In genomic region chr5:143682788-143683419, GRCh38 we compare ENCODE assay signal across 27 cellular contexts.
DNase-seq lines count a peak whose midpoint lies in the region; ATAC-seq and TF ChIP-seq lines count a peak whose summit lies in the region.
"Had no signal": no experiment of that assay in that cellular context is flagged by ENCODE, and none has a peak within 500 bp of the region (broad histone marks: within the 10 kb centered on the region; RNA-seq: fewer than 3 reads in every experiment).

No MANE protein-coding gene starts in this region.

- H3K4me3 ChIP-seq in fibroblast of mammary gland (ENCODE audit: control insufficient read depth, low read depth, low read length) = no peak overlapping the region
- H3K4me3 ChIP-seq in retinal pigment epithelial cell (ENCODE audit: low read length) = no peak overlapping the region
- no peak overlapping the region for H3K4me3 ChIP-seq in left lung
- H3K4me3 ChIP-seq: BLaER1 treated with 17β-estradiol and CSF1 and Interleukin-3, amounts not matched to agents 10 nM and 100 nM; hepatocyte; MG63; SJCRH30; spleen; testis; vagina had no signal

- no peaks in the 10 kb centered on the region for H3K36me3 ChIP-seq in left lung
- H3K36me3 ChIP-seq: BLaER1 treated with 17β-estradiol and CSF1 and Interleukin-3, amounts not matched to agents 10 nM and 100 nM; MG63; SJCRH30; spleen; vagina had no signal

- H3K9me3 ChIP-seq in left lung = no peaks in the 10 kb centered on the region
- H3K9me3 ChIP-seq: SJCRH30, testis, vagina had no signal

- H3K4me1 ChIP-seq in left lung = no peaks in the 10 kb centered on the region
- H3K4me1 ChIP-seq: BLaER1 treated with 17β-estradiol and CSF1 and Interleukin-3, amounts not matched to agents 10 nM and 100 nM; SJCRH30; spleen; testis; vagina had no signal

- intact Hi-C loops in Right ventricle myocardium inferior (cut with DNase I) (no loop called here), cardiac septum (cut with DNase I) (no loop called here), left lung (cut with DNase I) (loop anchor here in 1 of 2 donors (10.0 kb wide), 1 partner anchor 278 kb away; the partner anchor contains the start of gene NR3C1)

- DNase-seq in Right ventricle myocardium inferior (ENCODE audit: missing footprints) (no peak), cardiac septum (ENCODE audit: low spot score) (no peak), NCI-H2171 (lab: John Stamatoyannopoulos, UW) (peak; percentile 16), fibroblast of mammary gland (ENCODE audit: low read depth) (peak; percentile 77), retinal pigment epithelial cell (ENCODE audit: low read depth) (peak; percentile 33), NAMALWA (ENCODE audit: low spot score) (no peak), left lung (no peak)
- DNase-seq: activated CD4-positive, alpha-beta T cell treated with anti-CD3 and anti-CD28 coated beads for 1 hour; activated CD8-positive, alpha-beta T cell treated with anti-CD3 and anti-CD28 coated beads for 36 hours; activated effector memory CD4-positive, alpha-beta T cell treated with Interleukin-2 at 50 U/mL for 16 hours; activated naive CD8-positive, alpha-beta T cell treated with anti-CD3 and anti-CD28 coated beads, Interleukin-2, amount 10 ng/mL, durations not matched to agents 7 days and 5 days; activated T-cell treated with anti-CD3 and anti-CD28 coated beads for 4 hours; Calu3; KBM-7; left colon; MG63; naive B cell; NCI-H774; spleen; stimulated activated CD4-positive, alpha-beta T cell treated with anti-CD3 and anti-CD28 coated beads, Interleukin-2, amount 100 ng/mL, for 48 hours; testis had no signal

- no peak overlapping the region for H3K27ac ChIP-seq in left lung
- H3K27ac ChIP-seq: BLaER1 treated with 17β-estradiol and CSF1 and Interleukin-3, amounts not matched to agents 10 nM and 100 nM; hepatocyte; SJCRH30; spleen; testis; vagina had no signal

- H3K27me3 ChIP-seq in left lung = no peaks in the 10 kb centered on the region
- H3K27me3 ChIP-seq: BLaER1 treated with 17β-estradiol and CSF1 and Interleukin-3, amounts not matched to agents 10 nM and 100 nM; hepatocyte; MG63; SJCRH30; spleen; testis; vagina had no signal

- ATAC-seq in Right ventricle myocardium inferior (peak; percentile 42), GM19397 (IDR thresholded peaks at IDR 0.05; ENCODE audit: unreplicated experiment) (no peak), left lung (no peak)
- ATAC-seq: activated CD8-positive, alpha-beta T cell treated with anti-CD3 and anti-CD28 coated beads for 36 hours; left colon; stimulated activated memory B cell treated with anti-CD40 and anti-IgM and Interleukin-4, amounts not matched to agents 10 μg/mL and 1 μg/mL and 100 μg/mL, for 72 hours had no signal

- TF ChIP-seq CTCF in fibroblast of mammary gland (conservative IDR thresholded peaks at IDR 0.05; ENCODE audit: control insufficient read depth, insufficient read depth, low read depth, low read length) (no peak), retinal pigment epithelial cell (conservative IDR thresholded peaks at IDR 0.05; ENCODE audit: low read depth, low read length) (no peak), left lung (IDR thresholded peaks at IDR 0.05) (no peak)

Comparison
In these comparisons a context has a peak if more than half of its experiments do, and no peak if none do; other contexts are left out.
1. DNase-seq: peak in NCI-H2171 (single experiment), fibroblast of mammary gland (single experiment) and retinal pigment epithelial cell (single experiment); none in Right ventricle myocardium inferior (single experiment), cardiac septum (single experiment), NAMALWA (single experiment) and left lung (0 of 2).